Comparison of ENCODE assay signal across 21 cellular contexts in genomic region chr18:70024088-70024487, GRCh38.
DNase-seq lines count a peak whose midpoint lies in the region; ATAC-seq, FAIRE-seq and TF ChIP-seq lines count a peak whose summit lies in the region.
"Had no signal": no experiment of that assay in that cellular context is flagged by ENCODE, and none has a peak within 500 bp of the region (broad histone marks: within the 10 kb centered on the region; RNA-seq: fewer than 3 reads in every experiment).

No MANE protein-coding gene starts in this region.

- no peak overlapping the region for H3K9ac ChIP-seq in kidney (ENCODE audit: low read length in 2 of 2)

- FAIRE-seq in kidney (lab: Jason Lieb, UNC), result no peak
- FAIRE-seq: GM18507, HepG2 had no signal

- H3K27me3 ChIP-seq in CD4-positive, CD25-positive, alpha-beta regulatory T cell (ENCODE audit: control insufficient read depth, insufficient read depth, low read length), result no peaks in the 10 kb centered on the region
- H3K27me3 ChIP-seq: SJCRH30 had no signal

- H3K27ac ChIP-seq in CD4-positive, CD25-positive, alpha-beta regulatory T cell (ENCODE audit: insufficient read depth, low read length, poor library complexity, severe bottlenecking), result no peak overlapping the region
- H3K27ac ChIP-seq in kidney (ENCODE audit: low read depth in 2 of 2, low read length in 2 of 2), result no peak overlapping the region
- H3K27ac ChIP-seq: PC-9, SJCRH30 had no signal

- DNase-seq in NCI-H82 (lab: John Stamatoyannopoulos, UW), result peak; percentile 26
- DNase-seq in NCI-H82 treated with DMSO at 0.1 percent for 48 hours (lab: John Stamatoyannopoulos, UW; ENCODE audit: unreplicated experiment), result no peak
- no peak for DNase-seq in CD4-positive, CD25-positive, alpha-beta regulatory T cell
- DNase-seq in NCI-H510A treated with DMSO at 0.1 percent for 48 hours (lab: John Stamatoyannopoulos, UW), result peak; percentile 34
- DNase-seq in left kidney (ENCODE audit: low read depth, low spot score), result peak; percentile 65
- no peak for DNase-seq in kidney
- no peak for DNase-seq in UCSD-AML1 (lab: John Stamatoyannopoulos, UW; ENCODE audit: unreplicated experiment)
- DNase-seq: Kasumi-1; MV-4-11; NCI-H1105; NCI-H1436 treated with DMSO at 0.1 percent for 48 hours; NCI-H187 treated with DMSO at 0.1 percent for 48 hours; NCI-H2227 treated with DMSO at 0.1 percent for 48 hours; NCI-H748 treated with DMSO at 0.1 percent for 48 hours; NK-92 treated with Interleukin-12 subunit alpha and Interleukin-12 subunit beta, amount 100 ng/mL, for 24 hours; PC-9; SJCRH30 had no signal

- H3K4me3 ChIP-seq in CD4-positive, CD25-positive, alpha-beta regulatory T cell (ENCODE audit: low read depth, low read length), result no peak overlapping the region
- H3K4me3 ChIP-seq in kidney (ENCODE audit: low read length in 2 of 2), result no peak overlapping the region
- H3K4me3 ChIP-seq: PC-9, SJCRH30 had no signal

- peaks cover 49% of the 10 kb centered on the region for H3K36me3 ChIP-seq in CD4-positive, CD25-positive, alpha-beta regulatory T cell (ENCODE audit: control insufficient read depth, insufficient read depth, low read length)
- H3K36me3 ChIP-seq in kidney (ENCODE audit: control insufficient read depth in 1 of 2, insufficient read depth in 2 of 2, low read length in 2 of 2), result peaks cover 13% of the 10 kb centered on the region in 2 donors
- H3K36me3 ChIP-seq: SJCRH30 had no signal

- H3K4me3 Mint-ChIP-seq in CD4-positive, CD25-positive, alpha-beta regulatory T cell, result no peak overlapping the region

- H3K27ac Mint-ChIP-seq in CD4-positive, CD25-positive, alpha-beta regulatory T cell, result peak overlapping the region in 2 of 3 donors; percentile 11 to 68

- intact Hi-C loops in kidney (cut with DNase I), result no loop called here

- H3K4me1 Mint-ChIP-seq in CD4-positive, CD25-positive, alpha-beta regulatory T cell, result peaks cover 0 to 3% (median 1%) of the 10 kb centered on the region in 4 donors

- peaks cover 65% of the 10 kb centered on the region for H3K36me3 Mint-ChIP-seq in CD4-positive, CD25-positive, alpha-beta regulatory T cell

- ATAC-seq in CD4-positive, CD25-positive, alpha-beta regulatory T cell (ENCODE audit: low read depth in 2 of 2), result no peak
- ATAC-seq: HepG2, Right ventricle myocardium inferior, SK-N-SH treated with all-trans-retinoic acid at 6 μM for 48 hours had no signal

- TF ChIP-seq CTCF in kidney (IDR thresholded peaks at IDR 0.05; ENCODE audit: borderline replicate concordance, extremely low read depth, insufficient read depth), result no peak

- no peaks in the 10 kb centered on the region for H3K27me3 Mint-ChIP-seq in CD4-positive, CD25-positive, alpha-beta regulatory T cell

- H3K9me3 ChIP-seq in CD4-positive, CD25-positive, alpha-beta regulatory T cell (ENCODE audit: control insufficient read depth in 2 of 2, low read length in 2 of 2), result no peaks in the 10 kb centered on the region
- no peaks in the 10 kb centered on the region for H3K9me3 ChIP-seq in kidney (ENCODE audit: control insufficient read depth in 1 of 2, low read length in 2 of 2)
- H3K9me3 ChIP-seq: SJCRH30 had no signal

- H3K4me1 ChIP-seq in CD4-positive, CD25-positive, alpha-beta regulatory T cell (ENCODE audit: control insufficient read depth, insufficient read depth, low read length, poor library complexity, severe bottlenecking), result no peaks in the 10 kb centered on the region
- no peaks in the 10 kb centered on the region for H3K4me1 ChIP-seq in kidney (ENCODE audit: control insufficient read depth in 1 of 2, insufficient read depth in 1 of 2, low read depth in 1 of 2, low read length in 2 of 2)
- H3K4me1 ChIP-seq: SJCRH30 had no signal

- H3K9me3 Mint-ChIP-seq in CD4-positive, CD25-positive, alpha-beta regulatory T cell, result peaks cover 0 to 1% (median 0%) of the 10 kb centered on the region in 7 donors

Comparison
In these comparisons a context has a peak if more than half of its experiments do, and no peak if none do; other contexts are left out.
1. DNase-seq: peak in NCI-H82 (single experiment), NCI-H510A treated with DMSO at 0.1 percent for 48 hours (single experiment) and left kidney (single experiment); none in NCI-H82 treated with DMSO at 0.1 percent for 48 hours (single experiment), CD4-positive, CD25-positive, alpha-beta regulatory T cell (0 of 3), kidney (single experiment) and UCSD-AML1 (single experiment).